Comparison of ENCODE assay signal across 8 cellular contexts in the genomic region with DNA sequence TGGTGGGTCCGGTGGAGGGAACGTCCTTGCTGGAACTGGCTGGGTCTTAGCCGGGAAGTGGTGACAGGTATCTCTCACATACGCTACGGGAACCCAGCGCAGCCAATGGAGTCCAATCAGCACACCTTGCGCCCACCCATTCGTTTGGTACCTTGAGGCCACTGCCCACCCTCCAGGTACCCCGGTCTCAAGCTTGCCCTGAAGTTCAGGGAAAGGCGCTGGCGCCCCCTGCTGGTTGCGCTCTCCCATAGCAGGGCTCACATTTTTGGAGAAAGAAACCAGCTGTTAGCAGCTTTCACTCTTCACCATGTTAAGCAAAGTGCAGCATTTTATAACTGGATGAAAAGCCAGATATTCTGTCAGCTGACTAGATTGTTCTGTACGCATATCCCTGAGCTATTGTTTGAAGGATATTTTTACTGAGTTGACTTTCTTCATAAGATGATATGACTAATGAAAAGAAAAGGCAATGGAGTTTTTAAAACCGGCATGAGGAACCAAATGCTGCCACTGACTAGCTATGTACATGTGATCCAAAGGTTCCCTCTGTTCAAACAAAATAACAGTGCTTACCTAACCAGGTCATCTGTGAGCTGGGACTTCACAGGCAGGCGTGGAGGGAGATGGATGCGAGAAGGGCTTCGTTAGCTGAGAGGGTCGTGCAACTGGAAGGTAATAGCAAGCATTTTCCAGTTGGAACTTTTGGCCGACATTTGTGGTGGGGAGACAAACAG. TPM values are rescaled to one million over a fixed set of nuclear protein-coding genes. Genes with fewer than 3 reads are reported as not detected.
DNase-seq lines count a peak whose midpoint lies in the region; ATAC-seq and TF ChIP-seq lines count a peak whose summit lies in the region.

No MANE protein-coding gene starts in this region.

- H3K27ac ChIP-seq in DOHH2 (ENCODE audit: low read depth, low read length) (no peak overlapping the region), PC-9 (no peak overlapping the region), fibroblast of lung (ENCODE audit: insufficient read depth, low read length) (no peak overlapping the region)

- no peaks in the 10 kb centered on the region for H3K36me3 ChIP-seq in DOHH2 (ENCODE audit: control insufficient read depth, low read length)
- H3K36me3 ChIP-seq in PC-9 (ENCODE audit: low read depth) = no peaks in the 10 kb centered on the region
- no peaks in the 10 kb centered on the region for H3K36me3 ChIP-seq in fibroblast of lung (ENCODE audit: control insufficient read depth, insufficient read depth, low read length)

- BruUV-seq in PC-9 (replicated peaks; lab: Mats Ljungman, UMichigan) = no TSS peak

- H3K79me2 ChIP-seq in DOHH2 (ENCODE audit: control insufficient read depth, low read length) (no peaks in the 10 kb centered on the region), PC-9 (ENCODE audit: low read depth) (no peaks in the 10 kb centered on the region), fibroblast of lung (ENCODE audit: control insufficient read depth, insufficient read depth, low read length) (no peaks in the 10 kb centered on the region)

- ATAC-seq in HG03521 (IDR thresholded peaks at IDR 0.05; ENCODE audit: unreplicated experiment) = no peak
- no peak for ATAC-seq in GM18909 (IDR thresholded peaks at IDR 0.05; ENCODE audit: poor library complexity, unreplicated experiment)

- H4K20me1 ChIP-seq in DOHH2 (ENCODE audit: control insufficient read depth, insufficient read depth, low read depth, low read length) (no peaks in the 10 kb centered on the region), PC-9 (ENCODE audit: insufficient read depth) (no peaks in the 10 kb centered on the region), fibroblast of lung (ENCODE audit: control insufficient read depth, extremely low read depth, insufficient read depth, low read length) (no peaks in the 10 kb centered on the region)

- H3K9me3 ChIP-seq in DOHH2 (ENCODE audit: control insufficient read depth, insufficient read depth, low read length) = no peaks in the 10 kb centered on the region
- no peaks in the 10 kb centered on the region for H3K9me3 ChIP-seq in PC-9 (ENCODE audit: insufficient read depth, low read depth)
- no peaks in the 10 kb centered on the region for H3K9me3 ChIP-seq in fibroblast of lung (ENCODE audit: control insufficient read depth, insufficient read depth, low read depth, low read length)

- no peaks in the 10 kb centered on the region for H3K4me1 ChIP-seq in DOHH2 (ENCODE audit: control insufficient read depth, low read length)
- no peaks in the 10 kb centered on the region for H3K4me1 ChIP-seq in PC-9 (replicated peaks; ENCODE audit: insufficient read depth)
- no peaks in the 10 kb centered on the region for H3K4me1 ChIP-seq in fibroblast of lung (ENCODE audit: control insufficient read depth, extremely low read depth, insufficient read depth, low read length)

- H3K9ac ChIP-seq in fibroblast of lung (ENCODE audit: insufficient read depth, low read length) = no peak overlapping the region

- intact Hi-C loops in PC-9 (cut with micrococcal nuclease; ENCODE audit: unreplicated experiment) = no loop called here

- in situ Hi-C loops in ACHN (cut with HindIII; ENCODE audit: low pct_ligation_motif_present, low pct_unique_long_range_greater_than_20kb, low sequenced_read_pairs) = no loop called here

- H3K4me2 ChIP-seq in DOHH2 (ENCODE audit: low read length) = no peak overlapping the region
- H3K4me2 ChIP-seq in PC-9 = no peak overlapping the region
- H3K4me2 ChIP-seq in fibroblast of lung (ENCODE audit: extremely low read depth, insufficient read depth, low read length) = no peak overlapping the region

- POLR2A ChIA-PET in PC-9 (lab: Charles Lee; ENCODE audit: unreplicated experiment) = no interaction called here

- H2AFZ ChIP-seq in PC-9 (no peak overlapping the region), fibroblast of lung (ENCODE audit: low read length) (no peak overlapping the region)

- peaks cover 2% of the 10 kb centered on the region; the same call in 1 of the 2 replicates for H3K27me3 ChIP-seq in DOHH2 (ENCODE audit: control insufficient read depth, low read length)
- H3K27me3 ChIP-seq in PC-9 (ENCODE audit: insufficient read depth, low read depth) = peaks cover 38% of the 10 kb centered on the region; the same call in 1 of the 2 replicates
- H3K27me3 ChIP-seq in fibroblast of lung (ENCODE audit: control insufficient read depth, insufficient read depth, low read length) = no peaks in the 10 kb centered on the region

- CTCF ChIA-PET in PC-9 (lab: Charles Lee) = no interaction called here

- H3K4me3 ChIP-seq in DOHH2 (ENCODE audit: low read length) (no peak overlapping the region), PC-9 (no peak overlapping the region), fibroblast of lung (replicated peaks in 1 of 4; ENCODE audit: control extremely low read depth in 1 of 4, insufficient read depth in 1 of 4, low read depth in 3 of 4, low read length in 4 of 4) (no peak overlapping the region)

- no peaks in the 10 kb centered on the region for H3F3A ChIP-seq in DOHH2 (ENCODE audit: control insufficient read depth, insufficient read depth)
- no peaks in the 10 kb centered on the region for H3F3A ChIP-seq in PC-9 (ENCODE audit: insufficient read depth, low read depth)

- peak; percentile 23 for DNase-seq in ACHN
- DNase-seq in PC-9 = no peak
- DNase-seq in fibroblast of lung (ENCODE audit: low read depth in 2 of 2) = peak in 1 of 2 donors; percentile 19
- DNase-seq in stimulated activated CD8-positive, alpha-beta memory T cell treated with anti-CD3 and anti-CD28 coated beads, Interleukin-4, amount 100 ng/mL, for 48 hours = peak; percentile 65
- no peak for DNase-seq in superior temporal gyrus (ENCODE audit: extremely low spot score)

- TF ChIP-seq CTCF in DOHH2 (IDR thresholded peaks at IDR 0.05; ENCODE audit: low read depth, low read length, poor library complexity, severe bottlenecking) (peak; percentile 78), PC-9 (conservative IDR thresholded peaks at IDR 0.05) (peak; percentile 72), fibroblast of lung (conservative IDR thresholded peaks at IDR 0.05 in 1 of 2, IDR thresholded peaks at IDR 0.05 in 1 of 2; ENCODE audit: low read depth in 1 of 2, low read length in 2 of 2) (peak; percentile 27 to 47)

- no peaks in the 10 kb centered on the region for H3K9me2 ChIP-seq in DOHH2 (replicated peaks; ENCODE audit: control insufficient read depth, low read length)
- H3K9me2 ChIP-seq in PC-9 (ENCODE audit: insufficient read depth) = no peaks in the 10 kb centered on the region

RNA-seq across cellular contexts. Expression of a gene that starts 43.7 kb away (rescaled TPM):
- total RNA-seq in PC-9 (2021) (not detected in 2 replicates), fibroblast of lung (not detected in 2 replicates)
- not detected in 2 replicates for polyA plus RNA-seq in fibroblast of lung
- polyA plus RNA-seq in fibroblast of lung (2012) = not detected in 2 replicates
- not detected in 2 replicates for polyA minus RNA-seq in fibroblast of lung (ENCODE audit: low replicate concordance)

Comparison
In these comparisons a context has a peak if more than half of its experiments do, and no peak if none do; other contexts are left out.
1. DNase-seq: peak in ACHN (single experiment) and stimulated activated CD8-positive, alpha-beta memory T cell treated with anti-CD3 and anti-CD28 coated beads, Interleukin-4, amount 100 ng/mL, for 48 hours (single experiment); none in PC-9 (0 of 2) and superior temporal gyrus (single experiment).
2. Peak in every context shown above with its lines, with median percentiles within 50 percentile points of each other: CTCF ChIP-seq.